7 cellular contexts compared by ENCODE assay signal in the genomic region with DNA sequence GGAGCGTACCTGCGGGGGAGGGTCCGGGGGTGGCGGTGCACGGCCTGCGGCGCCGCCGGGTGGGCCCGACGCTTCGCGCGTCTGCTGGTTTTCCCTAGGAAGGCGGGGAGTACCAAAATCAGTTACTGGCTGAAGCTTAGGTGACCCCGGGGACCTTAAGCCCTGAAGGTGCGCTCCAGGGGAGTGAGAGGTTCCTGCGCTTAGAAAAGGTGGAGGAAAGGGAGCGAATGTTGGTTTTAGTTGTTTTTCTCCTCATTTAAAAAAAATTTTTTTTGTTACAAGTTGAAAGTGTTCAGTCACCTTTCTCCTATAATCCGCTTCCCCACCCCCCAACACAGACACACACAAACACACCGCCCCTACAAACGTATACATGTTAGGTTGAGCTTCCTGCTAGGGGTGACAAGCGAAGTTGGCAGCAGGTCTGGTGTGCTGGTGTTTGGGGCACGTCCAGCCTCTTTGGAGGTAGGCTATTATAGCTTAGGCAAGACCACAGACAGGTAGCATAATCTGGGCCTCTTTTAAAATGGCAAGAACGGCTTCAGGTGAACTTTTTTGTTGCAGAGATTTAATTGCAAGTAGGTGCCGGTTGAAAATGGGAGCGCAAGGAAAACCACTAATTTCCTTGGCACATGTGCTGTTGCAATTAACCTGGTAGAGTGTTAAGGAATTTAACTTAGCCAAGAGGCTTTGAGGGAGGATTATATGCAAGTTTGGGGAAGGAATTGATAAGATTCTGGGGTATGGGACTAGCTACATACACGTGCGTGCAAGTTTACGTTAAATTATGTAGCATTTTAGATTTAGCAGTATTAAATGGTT. TPM values are rescaled to one million over a fixed set of nuclear protein-coding genes. Genes with fewer than 3 reads are reported as not detected.
DNase-seq lines count a peak whose midpoint lies in the region; ATAC-seq, FAIRE-seq and TF ChIP-seq lines count a peak whose summit lies in the region.

No MANE protein-coding gene starts in this region.

- TF ChIP-seq CTCF in SU-DHL-6 (IDR thresholded peaks at IDR 0.05; ENCODE audit: insufficient read depth, low read length, poor library complexity, severe bottlenecking) (no peak), K562 (IDR thresholded peaks at IDR 0.05 in 2 of 3, conservative IDR thresholded peaks at IDR 0.05 in 1 of 3; ENCODE audit: insufficient read depth in 2 of 3, low read depth in 1 of 3, low read length in 3 of 3) (0 out of 6 replicates have a peak, but pooled peaks of 1 of the 3 experiments have one; percentile 17), keratinocyte (optimal IDR thresholded peaks at IDR 0.05 in 1 of 3, IDR thresholded peaks at IDR 0.05 in 1 of 3, conservative IDR thresholded peaks at IDR 0.05 in 1 of 3; ENCODE audit: extremely low read depth in 1 of 3, insufficient read depth in 2 of 3, low read length in 3 of 3) (no peak)

- in situ Hi-C loops in K562 (cut with MboI): no loop called here

- H4K20me1 ChIP-seq in SU-DHL-6 (ENCODE audit: low read depth, low read length): peaks cover 21% of the 10 kb centered on the region
- H4K20me1 ChIP-seq in K562 (replicated peaks; ENCODE audit: control insufficient read depth, insufficient read depth, low read length): 0 out of 2 replicates have a peak, but pooled peaks cover 5% of the 10 kb centered on the region
- H4K20me1 ChIP-seq in keratinocyte (ENCODE audit: control insufficient read depth, extremely low read depth, insufficient read depth, low read length): no peaks in the 10 kb centered on the region

- under 1% methylated on average over 13 of the region's 30 CpGs for WGBS in K562 (ENCODE audit: insufficient coverage, low coverage, missing lambda C conversion rate)

- no peak for TF ChIP-seq POLR2A in K562 (conservative IDR thresholded peaks at IDR 0.05)

- peaks cover 22% of the 10 kb centered on the region for H3F3A ChIP-seq in SU-DHL-6 (ENCODE audit: insufficient read depth)

- peaks cover 53% of the 10 kb centered on the region for H3K79me2 ChIP-seq in SU-DHL-6 (ENCODE audit: insufficient read depth, low read length)
- peaks cover 58% of the 10 kb centered on the region for H3K79me2 ChIP-seq in K562 (ENCODE audit: control insufficient read depth, insufficient read depth, low read length)
- H3K79me2 ChIP-seq in keratinocyte (ENCODE audit: control insufficient read depth, insufficient read depth, low read length): peaks cover 16% of the 10 kb centered on the region

- intact Hi-C loops in K562 (cut with micrococcal nuclease): loop anchor here (2.0 to 10.0 kb wide), 4 partner anchors 30 to 196 kb away; a partner anchor contains a TSS

- H3K36me3 ChIP-seq in SU-DHL-6 (ENCODE audit: low read length) (no peaks in the 10 kb centered on the region), K562 (ENCODE audit: control insufficient read depth, insufficient read depth, low read length) (no peaks in the 10 kb centered on the region; the same call in 2 of the 3 replicates), keratinocyte (ENCODE audit: control insufficient read depth in 2 of 2, extremely low read depth in 1 of 2, insufficient read depth in 2 of 2, low read length in 2 of 2) (no peaks in the 10 kb centered on the region)

- no TSS peak for BruUV-seq in K562 (replicated peaks; lab: Mats Ljungman, UMichigan)

- peak overlapping the region; percentile 62 for H3K4me3 ChIP-seq in SU-DHL-6 (ENCODE audit: insufficient read depth, low read length, poor library complexity, severe bottlenecking)
- peak overlapping the region; percentile 92 for H3K4me3 ChIP-seq in K562
- peak overlapping the region; percentile 78 to 91 (median 88) for H3K4me3 ChIP-seq in keratinocyte (ENCODE audit: control insufficient read depth in 2 of 3, extremely low read depth in 1 of 3, insufficient read depth in 2 of 3, low read depth in 1 of 3, low read length in 3 of 3)

- peaks cover 18 to 30% of the 10 kb centered on the region in 2 experiments for H3K4me1 ChIP-seq in K562 (replicated peaks in 1 of 2; ENCODE audit: control insufficient read depth in 2 of 2, insufficient read depth in 2 of 2, low read length in 2 of 2)
- H3K4me1 ChIP-seq in keratinocyte (ENCODE audit: control insufficient read depth, extremely low read depth, insufficient read depth, low read length): peaks cover 43% of the 10 kb centered on the region

- H3K9ac ChIP-seq in SU-DHL-6 (ENCODE audit: low read length) (peak overlapping the region; percentile 95), K562 (ENCODE audit: insufficient read depth in 1 of 2, low read depth in 2 of 2, low read length in 2 of 2) (peak overlapping the region; percentile 68 to 94), keratinocyte (ENCODE audit: control insufficient read depth, extremely low read depth, insufficient read depth, low read length) (peak overlapping the region; percentile 78)

- ATAC-seq in GM18907 (IDR thresholded peaks at IDR 0.05; ENCODE audit: unreplicated experiment): peak; percentile 22
- peak; percentile 4 for ATAC-seq in HG03520 (IDR thresholded peaks at IDR 0.05; ENCODE audit: unreplicated experiment)
- peak; percentile 59 for ATAC-seq in K562

- DNase-seq in K562 (ENCODE audit: extremely low read depth in 1 of 4, low spot score in 3 of 4) (peak in 3 of 4 experiments; percentile 11 to 69 (median 49)), keratinocyte (ENCODE audit: low read depth, low spot score) (no peak), GOT3 (lab: John Stamatoyannopoulos, UW) (no peak)
- DNase-seq in stimulated activated CD4-positive, alpha-beta T cell treated with anti-CD3 and anti-CD28 coated beads, Interleukin-4, amount 100 ng/mL, for 4 hours: peak; percentile 26 to 32

- H3K4me2 ChIP-seq in SU-DHL-6 (ENCODE audit: low read depth, low read length, poor library complexity, severe bottlenecking) (peak overlapping the region; percentile 84), K562 (ENCODE audit: insufficient read depth, low read length) (peak overlapping the region; percentile 86), keratinocyte (ENCODE audit: control insufficient read depth, extremely low read depth, insufficient read depth, low read depth, low read length) (peak overlapping the region; percentile 94)

- no peak for TF ChIP-seq RAD21 in K562 (CRISPR knock-in tag; conservative IDR thresholded peaks at IDR 0.05 in 1 of 2, IDR thresholded peaks at IDR 0.05 in 1 of 2)

- H3K27me3 ChIP-seq in SU-DHL-6 (ENCODE audit: low read length): no peaks in the 10 kb centered on the region
- H3K27me3 ChIP-seq in K562 (ENCODE audit: control insufficient read depth in 2 of 2, insufficient read depth in 2 of 2, low read length in 2 of 2): no peaks in the 10 kb centered on the region
- H3K27me3 ChIP-seq in keratinocyte (ENCODE audit: control insufficient read depth, extremely low read depth, insufficient read depth, low read length): no peaks in the 10 kb centered on the region

- H2AFZ ChIP-seq in SU-DHL-6 (ENCODE audit: low read depth, low read length, severe bottlenecking): peak overlapping the region; percentile 91
- peak overlapping the region; percentile 79 for H2AFZ ChIP-seq in K562 (ENCODE audit: low read depth, low read length)
- peak overlapping the region; percentile 88 for H2AFZ ChIP-seq in keratinocyte (ENCODE audit: control insufficient read depth, low read length)

- no peak for TF ChIP-seq EP300 in K562 (IDR thresholded peaks at IDR 0.05; ENCODE audit: low read length)

- POLR2A ChIA-PET in K562 (lab: Yijun Ruan, JAX): interaction anchor here (0.7 kb wide), 2 partner anchors 13 to 288 kb away, joined by 3 to 5 read pairs; no protein-coding TSS in a partner anchor

- dilution Hi-C loops in keratinocyte (cut with MboI; ENCODE audit: extremely low pct_ligation_motif_present, low sequenced_read_pairs): no loop called here

- H3K9me3 ChIP-seq in SU-DHL-6 (ENCODE audit: insufficient read depth, low read length): no peaks in the 10 kb centered on the region
- H3K9me3 ChIP-seq in K562 (replicated peaks; ENCODE audit: control insufficient read depth, insufficient read depth, low read depth, low read length): no peaks in the 10 kb centered on the region
- no peaks in the 10 kb centered on the region for H3K9me3 ChIP-seq in keratinocyte (ENCODE audit: control insufficient read depth, low read depth, low read length)

- H3K9me1 ChIP-seq in K562 (ENCODE audit: control insufficient read depth, insufficient read depth, low read length) (no peaks in the 10 kb centered on the region), keratinocyte (ENCODE audit: control insufficient read depth, extremely low read depth, insufficient read depth, low read length) (no peaks in the 10 kb centered on the region)

- H3K9me2 ChIP-seq in SU-DHL-6 (replicated peaks; ENCODE audit: insufficient read depth, low read length): no peaks in the 10 kb centered on the region

- H3K27ac ChIP-seq in SU-DHL-6 (ENCODE audit: low read depth, low read length) (peak overlapping the region; percentile 93), K562 (ENCODE audit: extremely low read depth, low read depth, low read length) (peak overlapping the region; percentile 83), keratinocyte (ENCODE audit: control insufficient read depth, insufficient read depth, low read length) (peak overlapping the region; percentile 67)

- FAIRE-seq in K562 (lab: Jason Lieb, UNC): no peak
- FAIRE-seq in keratinocyte (lab: Jason Lieb, UNC): peak; percentile 83

- CTCF ChIA-PET in K562 (lab: Yijun Ruan, JAX; ENCODE audit: low intra/inter-chr PET ratio): no interaction called here

RNA-seq across cellular contexts. Expression of a gene that starts 0.9 kb away (rescaled TPM):
- total RNA-seq in K562 (2011; cell fraction: chromatin; rRNA removed; ENCODE audit: low replicate concordance): 118 and 251 TPM in 2 replicates
- total RNA-seq in K562 (2011; cell fraction: nucleolus; rRNA removed): 39.9 and 58.7 TPM in 2 replicates
- total RNA-seq in K562 (2011; cell fraction: nucleoplasm; rRNA removed): 91.3 and 97.2 TPM in 2 replicates
- total RNA-seq in K562 (2014; rRNA removed): 24.7 and 25.4 TPM in 2 replicates
- total RNA-seq in K562 (2014; rRNA removed; fragmentation: Illumina TruSeq; extraction: Trizol): 44.9 and 52.7 TPM in 2 replicates
- total RNA-seq in K562 (2015; rRNA removed; fragmentation: Illumina TruSeq; extraction: Trizol): 42.6 and 46.0 TPM in 2 replicates
- total RNA-seq in K562 (2021): 31.7 and 32.3 TPM in 2 replicates
- 98.7 and 125 TPM in 2 replicates for polyA plus RNA-seq in K562 (2011; rRNA removed)
- 17.4 and 51.0 TPM in 2 replicates for polyA plus RNA-seq in K562 (2011; cell fraction: cytosol; rRNA removed)
- polyA plus RNA-seq in K562 (2011; cell fraction: nucleus; rRNA removed): 70.6 and 117 TPM in 2 replicates
- polyA plus RNA-seq in K562 (2012): 36.4 and 43.2 TPM in 2 replicates
- 53.4 and 95.6 TPM in 2 replicates for polyA plus RNA-seq in K562 (2014; fragmentation: Illumina TruSeq; extraction: Trizol)
- 10 to 100 TPM; 13.2 to 15.1 TPM for polyA plus RNA-seq in K562 (2014; fragmentation: Nextera tagmentation; extraction: Ambion mirVana)
- polyA plus RNA-seq in K562 (2014; rRNA removed): 25.1 and 31.7 TPM in 2 replicates
- polyA minus RNA-seq in K562 (2011; rRNA and poly(A)+ RNA removed): 153 TPM in 2 replicates
- 28.1 and 63.8 TPM in 2 replicates for polyA minus RNA-seq in K562 (2011; cell fraction: cytosol; rRNA and poly(A)+ RNA removed)
- 40.8 and 87.7 TPM in 2 replicates for polyA minus RNA-seq in K562 (2011; cell fraction: nucleus; rRNA and poly(A)+ RNA removed)
- 56.9 to 61.7 TPM (median 57.8 TPM) in 3 replicates for polyA plus RNA-seq in keratinocyte
- 38.7 TPM for polyA plus RNA-seq in keratinocyte (2011; ENCODE audit: low read depth)
- polyA plus RNA-seq in keratinocyte (2011; cell fraction: cytosol; rRNA removed): 18.9 and 97.8 TPM in 2 replicates
- polyA plus RNA-seq in keratinocyte (2011; cell fraction: nucleus; rRNA removed): 84.3 and 135 TPM in 2 replicates
- polyA plus RNA-seq in keratinocyte (2012; ENCODE audit: low replicate concordance): 9.3 and 20.7 TPM in 2 replicates
- polyA minus RNA-seq in keratinocyte: 28.1 to 53.9 TPM (median 44.8 TPM) in 3 replicates
- 33.0 TPM for polyA minus RNA-seq in keratinocyte (2011; cell fraction: cytosol; rRNA and poly(A)+ RNA removed)
- 17.3 and 67.2 TPM in 2 replicates for polyA minus RNA-seq in keratinocyte (2011; cell fraction: nucleus; rRNA and poly(A)+ RNA removed)

Comparison
In these comparisons a context has a peak if more than half of its experiments do, and no peak if none do; other contexts are left out.
1. ATAC-seq: peak in every context shown above with its lines; median percentile 59 in K562; 22 in GM18907; 4 in HG03520.
2. DNase-seq: peak in K562 (3 of 4) and stimulated activated CD4-positive, alpha-beta T cell treated with anti-CD3 and anti-CD28 coated beads, Interleukin-4, amount 100 ng/mL, for 4 hours (2 of 2); none in keratinocyte (single experiment) and GOT3 (single experiment).
3. Peak in every context shown above with its lines, with median percentiles within 50 percentile points of each other: H2AFZ ChIP-seq, H3K27ac ChIP-seq, H3K4me2 ChIP-seq, H3K4me3 ChIP-seq and H3K9ac ChIP-seq.